Comparison of ENCODE assay signal across 10 cellular contexts in genomic region chr1:217088521-217089221, GRCh38.
DNase-seq lines count a peak whose midpoint lies in the region; ATAC-seq and TF ChIP-seq lines count a peak whose summit lies in the region.
"Had no signal": no experiment of that assay in that cellular context is flagged by ENCODE, and none has a peak within 500 bp of the region (broad histone marks: within the 10 kb centered on the region; RNA-seq: fewer than 3 reads in every experiment).

No MANE protein-coding gene starts in this region.

- no peaks in the 10 kb centered on the region for H3F3A ChIP-seq in PC-3 (ENCODE audit: low read length, unreplicated experiment)
- no peaks in the 10 kb centered on the region for H3F3A ChIP-seq in neural cell (ENCODE audit: insufficient read depth, low read length, poor library complexity, severe bottlenecking)

- DNase-seq in AG09319 (ENCODE audit: extremely low read depth, low read depth): peak; percentile 5
- no peak for DNase-seq in PC-3
- no peak for DNase-seq in fibroblast of the aortic adventitia (ENCODE audit: low read depth)
- DNase-seq in upper lobe of left lung: no peak
- no peak for DNase-seq in NCI-H1436 treated with DMSO at 0.1 percent for 48 hours (lab: John Stamatoyannopoulos, UW)
- no peak for DNase-seq in T-helper 9 cell
- no peak for DNase-seq in SKM-1 treated with dmso at 0.1 percent for 144 hours (lab: John Stamatoyannopoulos, UW; ENCODE audit: unreplicated experiment)
- DNase-seq: immature natural killer cell had no signal

- no peaks in the 10 kb centered on the region for H4K20me1 ChIP-seq in PC-3 (ENCODE audit: low read length)
- no peaks in the 10 kb centered on the region for H4K20me1 ChIP-seq in neural cell (ENCODE audit: insufficient read depth)

- 33 to 36% methylated on average over 12 of the region's 12 CpGs for WGBS in upper lobe of left lung, 2 donors

- BruUV-seq in PC-3 (replicated peaks; lab: Mats Ljungman, UMichigan): TSS peak; percentile 45

- H3K4me3 ChIP-seq in PC-3 (ENCODE audit: low read length) (peak overlapping the region; percentile 84), fibroblast of the aortic adventitia (ENCODE audit: low read depth, low read length) (peak overlapping the region; percentile 5), neural cell (ENCODE audit: low read length) (peak overlapping the region; percentile 68), upper lobe of left lung (peak overlapping the region in 2 of 4 donors; percentile 15 to 47)

- ATAC-seq in PC-3 (peak; percentile 8), upper lobe of left lung (ENCODE audit: low FRiP score in 2 of 2) (no peak)

- H3K4me1 ChIP-seq in PC-3 (ENCODE audit: insufficient read depth, low read length) (peaks cover 17% of the 10 kb centered on the region), upper lobe of left lung (peaks cover 0 to 17% (median 3%) of the 10 kb centered on the region in 4 donors)
- H3K4me1 ChIP-seq: ascending aorta had no signal

- TF ChIP-seq CTCF in AG09319 (IDR thresholded peaks at IDR 0.05; ENCODE audit: low read depth, low read length) (no peak), PC-3 (conservative IDR thresholded peaks at IDR 0.05; ENCODE audit: low read depth, low read length) (no peak), fibroblast of the aortic adventitia (IDR thresholded peaks at IDR 0.05; ENCODE audit: insufficient read depth, low read length) (no peak), neural cell (IDR thresholded peaks at IDR 0.05; ENCODE audit: poor library complexity, severe bottlenecking) (no peak), upper lobe of left lung (IDR thresholded peaks at IDR 0.05) (no peak)

- H3K36me3 ChIP-seq in PC-3 (ENCODE audit: low read depth, low read length): no peaks in the 10 kb centered on the region
- no peaks in the 10 kb centered on the region for H3K36me3 ChIP-seq in neural cell (ENCODE audit: insufficient read depth, low read length)
- H3K36me3 ChIP-seq in upper lobe of left lung: no peaks in the 10 kb centered on the region
- H3K36me3 ChIP-seq: ascending aorta had no signal

- intact Hi-C loops in PC-3 (cut with micrococcal nuclease): loop anchor here (1.0 to 5.0 kb wide), 6 partner anchors 59 to 338 kb away; no protein-coding TSS in a partner anchor

- no peaks in the 10 kb centered on the region for H3K9me2 ChIP-seq in PC-3 (replicated peaks; ENCODE audit: low read length)
- H3K9me2 ChIP-seq in neural cell (ENCODE audit: insufficient read depth, low read length): no peaks in the 10 kb centered on the region

- no peak overlapping the region for H3K27ac ChIP-seq in PC-3 (ENCODE audit: low read length)
- no peak overlapping the region for H3K27ac ChIP-seq in neural cell (ENCODE audit: low read length)
- no peak overlapping the region for H3K27ac ChIP-seq in upper lobe of left lung
- H3K27ac ChIP-seq: ascending aorta had no signal

- POLR2A ChIA-PET in PC-3 (lab: Charles Lee; ENCODE audit: unreplicated experiment): no interaction called here

- TF ChIP-seq RAD21 in neural cell (conservative IDR thresholded peaks at IDR 0.05): no peak

- H3K79me2 ChIP-seq in PC-3 (ENCODE audit: low read length) (no peaks in the 10 kb centered on the region), neural cell (replicated peaks; ENCODE audit: insufficient read depth, low read length) (no peaks in the 10 kb centered on the region)

- TF ChIP-seq POLR2A in upper lobe of left lung (IDR thresholded peaks at IDR 0.05): no peak

- H3K27me3 ChIP-seq in PC-3 (ENCODE audit: low read length): no peaks in the 10 kb centered on the region
- H3K27me3 ChIP-seq in neural cell (ENCODE audit: insufficient read depth, low read depth, low read length): peaks cover 15% of the 10 kb centered on the region
- H3K27me3 ChIP-seq in upper lobe of left lung: no peaks in the 10 kb centered on the region

- TF ChIP-seq EP300 in neural cell (conservative IDR thresholded peaks at IDR 0.05; ENCODE audit: poor library complexity, severe bottlenecking): no peak
- no peak for TF ChIP-seq EP300 in upper lobe of left lung (IDR thresholded peaks at IDR 0.05)

- 0 out of 2 replicates have a peak overlapping the region, but pooled peaks have one; percentile 85 for H3K9ac ChIP-seq in PC-3 (ENCODE audit: low read length)
- H3K9ac ChIP-seq in neural cell (ENCODE audit: low read length): peak overlapping the region; percentile 63

- H2AFZ ChIP-seq in PC-3 (ENCODE audit: low read length) (peak overlapping the region; percentile 93), neural cell (ENCODE audit: low read depth, low read length) (no peak overlapping the region)

- H3K4me2 ChIP-seq in PC-3 (ENCODE audit: low read length) (peak overlapping the region; percentile 92), neural cell (ENCODE audit: low read length) (no peak overlapping the region)

- CTCF ChIA-PET in PC-3 (lab: Charles Lee): no interaction called here

- H3K9me3 ChIP-seq in PC-3 (ENCODE audit: low read length): no peaks in the 10 kb centered on the region
- no peaks in the 10 kb centered on the region for H3K9me3 ChIP-seq in neural cell (ENCODE audit: low read length)
- no peaks in the 10 kb centered on the region for H3K9me3 ChIP-seq in upper lobe of left lung
- H3K9me3 ChIP-seq: ascending aorta had no signal

TF ChIP-seq in neural cell, 6 proteins besides CTCF, POLR2A, EP300 and RAD21:
- TF ChIP-seq POLR2AphosphoS5 (IDR thresholded peaks at IDR 0.05): no peak
- TF ChIP-seq MXI1 (conservative IDR thresholded peaks at IDR 0.05; ENCODE audit: poor library complexity, severe bottlenecking): no peak
- no peak for TF ChIP-seq REST (IDR thresholded peaks at IDR 0.05; ENCODE audit: borderline replicate concordance)
- TF ChIP-seq SMC3 (conservative IDR thresholded peaks at IDR 0.05; ENCODE audit: poor library complexity): no peak
- TF ChIP-seq TAF1 (IDR thresholded peaks at IDR 0.05; ENCODE audit: low read depth): no peak
- TF ChIP-seq EZH2 (IDR thresholded peaks at IDR 0.05; ENCODE audit: borderline replicate concordance, insufficient read depth, low read length, poor library complexity, severe bottlenecking): no peak
